2 cellular contexts compared by ENCODE assay signal in the genomic region with DNA sequence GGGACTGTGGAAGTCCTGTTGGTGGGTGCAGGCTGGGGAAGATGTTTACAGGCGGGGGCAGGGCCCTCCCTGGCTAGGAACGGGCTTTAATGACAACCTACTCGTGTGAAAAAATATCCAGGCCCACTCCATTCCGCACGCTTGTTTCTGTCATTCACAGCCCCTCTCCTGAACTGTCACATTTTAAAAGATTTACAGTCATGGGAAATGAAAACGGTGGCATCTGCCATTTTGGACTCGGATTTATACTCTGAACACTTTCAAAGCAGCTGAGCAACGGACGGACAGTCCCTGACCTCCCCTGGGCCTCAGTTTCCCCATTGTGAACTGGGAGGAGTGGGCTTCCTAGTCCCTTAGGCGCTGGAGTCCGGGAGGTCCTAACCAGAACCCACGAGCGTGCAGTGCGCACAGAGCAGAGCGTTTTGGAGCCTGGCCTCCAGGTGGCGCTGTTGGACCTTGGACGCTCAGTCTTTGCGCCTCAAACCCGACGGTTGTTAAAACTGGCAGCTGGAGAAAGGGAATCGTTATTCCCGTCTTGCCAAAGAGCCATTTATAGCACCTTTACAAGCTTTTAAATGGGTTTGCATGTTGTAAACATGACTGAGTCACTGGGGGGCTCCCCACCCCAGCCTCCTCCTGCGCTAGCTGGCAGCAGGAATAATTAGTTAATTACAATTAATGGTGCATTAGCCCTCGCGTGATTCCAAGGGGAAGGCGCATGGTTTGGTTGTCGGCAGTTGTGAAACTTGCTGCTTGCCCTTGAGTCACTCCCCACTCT.
TF ChIP-seq lines count a peak whose summit lies in the region.

No MANE protein-coding gene starts in this region.

TF ChIP-seq in HEK293T, 16 proteins besides CTCF, POLR2A, EP300 and RAD21 (continued from another document):
- TF ChIP-seq, protein P1, sequence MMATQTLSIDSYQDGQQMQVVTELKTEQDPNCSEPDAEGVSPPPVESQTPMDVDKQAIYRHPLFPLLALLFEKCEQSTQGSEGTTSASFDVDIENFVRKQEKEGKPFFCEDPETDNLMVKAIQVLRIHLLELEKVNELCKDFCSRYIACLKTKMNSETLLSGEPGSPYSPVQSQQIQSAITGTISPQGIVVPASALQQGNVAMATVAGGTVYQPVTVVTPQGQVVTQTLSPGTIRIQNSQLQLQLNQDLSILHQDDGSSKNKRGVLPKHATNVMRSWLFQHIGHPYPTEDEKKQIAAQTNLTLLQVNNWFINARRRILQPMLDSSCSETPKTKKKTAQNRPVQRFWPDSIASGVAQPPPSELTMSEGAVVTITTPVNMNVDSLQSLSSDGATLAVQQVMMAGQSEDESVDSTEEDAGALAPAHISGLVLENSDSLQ (IDR thresholded peaks at IDR 0.05), result peak; percentile 80

TF ChIP-seq in H1, 55 proteins besides CTCF, POLR2A, EP300 and RAD21 (continued from another document):
- no peak for TF ChIP-seq BCL11A (IDR thresholded peaks at IDR 0.05; ENCODE audit: low read depth in 2 of 2, low read length in 2 of 2)
- no peak for TF ChIP-seq RFX5 (IDR thresholded peaks at IDR 0.05; ENCODE audit: borderline replicate concordance, low read depth, low read length)
- TF ChIP-seq, protein P2, sequence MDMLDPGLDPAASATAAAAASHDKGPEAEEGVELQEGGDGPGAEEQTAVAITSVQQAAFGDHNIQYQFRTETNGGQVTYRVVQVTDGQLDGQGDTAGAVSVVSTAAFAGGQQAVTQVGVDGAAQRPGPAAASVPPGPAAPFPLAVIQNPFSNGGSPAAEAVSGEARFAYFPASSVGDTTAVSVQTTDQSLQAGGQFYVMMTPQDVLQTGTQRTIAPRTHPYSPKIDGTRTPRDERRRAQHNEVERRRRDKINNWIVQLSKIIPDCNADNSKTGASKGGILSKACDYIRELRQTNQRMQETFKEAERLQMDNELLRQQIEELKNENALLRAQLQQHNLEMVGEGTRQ (IDR thresholded peaks at IDR 0.05; ENCODE audit: low read length), result no peak
- TF ChIP-seq, protein P3, sequence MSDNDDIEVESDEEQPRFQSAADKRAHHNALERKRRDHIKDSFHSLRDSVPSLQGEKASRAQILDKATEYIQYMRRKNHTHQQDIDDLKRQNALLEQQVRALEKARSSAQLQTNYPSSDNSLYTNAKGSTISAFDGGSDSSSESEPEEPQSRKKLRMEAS (IDR thresholded peaks at IDR 0.05), result 0 out of 2 replicates have a peak, but pooled peaks have one; percentile 11
- TF ChIP-seq, protein P4, sequence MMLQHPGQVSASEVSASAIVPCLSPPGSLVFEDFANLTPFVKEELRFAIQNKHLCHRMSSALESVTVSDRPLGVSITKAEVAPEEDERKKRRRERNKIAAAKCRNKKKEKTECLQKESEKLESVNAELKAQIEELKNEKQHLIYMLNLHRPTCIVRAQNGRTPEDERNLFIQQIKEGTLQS (IDR thresholded peaks at IDR 0.05; ENCODE audit: insufficient read depth, low read depth, low read length), result no peak
- TF ChIP-seq RXRA (IDR thresholded peaks at IDR 0.05; ENCODE audit: insufficient read depth, low read depth, low read length), result no peak
- TF ChIP-seq SIN3A (conservative IDR thresholded peaks at IDR 0.05 in 1 of 2, IDR thresholded peaks at IDR 0.05 in 1 of 2; ENCODE audit: low read depth in 1 of 2, low read length in 2 of 2), result 0 out of 4 replicates have a peak, but pooled peaks of 1 of the 2 experiments have one; percentile 28
